24 cellular contexts compared by ENCODE assay signal in the genomic region with DNA sequence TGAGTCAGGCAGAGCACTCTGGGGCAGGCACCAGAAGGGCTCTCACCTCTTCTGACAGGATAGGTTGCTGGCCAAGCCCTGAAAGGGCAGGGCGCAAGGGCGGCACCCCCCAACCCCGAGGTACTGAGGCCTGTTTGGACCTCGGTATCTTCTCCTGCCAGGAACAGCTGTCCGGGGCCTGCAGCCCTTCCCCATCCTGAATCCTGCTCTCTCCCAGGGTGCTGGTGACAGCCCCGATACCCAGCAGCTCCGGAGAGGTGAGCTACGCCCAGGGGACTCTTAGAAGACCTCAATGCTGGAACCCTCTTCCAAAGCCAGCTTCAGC.
"Had no signal": no experiment of that assay in that cellular context is flagged by ENCODE, and none has a peak within 500 bp of the region (broad histone marks: within the 10 kb centered on the region; RNA-seq: fewer than 3 reads in every experiment).

No MANE protein-coding gene starts in this region.

- H3K4me3 ChIP-seq: lung, pancreas, psoas muscle, upper lobe of right lung had no signal

- H3K36me3 ChIP-seq: brain microvascular endothelial cell, neutrophil, pancreas, upper lobe of right lung had no signal

- H3K9me3 Mint-ChIP-seq: activated CD4-positive, alpha-beta memory T cell treated with anti-CD3 and anti-CD28 coated beads, Interleukin-2, amount 10 ng/mL, durations not matched to agents 7 days and 5 days; activated CD4-positive, alpha-beta T cell treated with anti-CD3 and anti-CD28 coated beads, Interleukin-2, amount 10 ng/mL, durations not matched to agents 24 days and 14 days; activated naive CD8-positive, alpha-beta T cell treated with anti-CD3 and anti-CD28 coated beads, Interleukin-2, amount 50 U/mL, for 24 hours; naive thymus-derived CD8-positive, alpha-beta T cell; T-cell; T-helper 2 cell treated with Interferon-gamma antibody and Interleukin-4, amounts not matched to agents 5 μg/mL and 100 μg/mL, for 36 hours had no signal

- H3K27me3 ChIP-seq: brain microvascular endothelial cell, pancreas, upper lobe of right lung had no signal

- ATAC-seq: activated CD4-positive, CD25-positive, alpha-beta regulatory T cell treated with anti-CD3 and anti-CD28 coated beads, Interleukin-2, amount 50 U/mL, for 24 hours; activated CD8-positive, alpha-beta memory T cell treated with anti-CD3 and anti-CD28 coated beads, Interleukin-2, amount 10 ng/mL, durations not matched to agents 7 days and 5 days; activated naive CD8-positive, alpha-beta T cell treated with anti-CD3 and anti-CD28 coated beads, Interleukin-2, amount 50 U/mL, for 24 hours; foreskin keratinocyte; naive thymus-derived CD8-positive, alpha-beta T cell; stimulated activated naive CD8-positive, alpha-beta T cell treated with anti-CD3 and anti-CD28 coated beads, Interleukin-15, Interleukin-2, amounts not matched to agents 100 U/mL and 50 U/mL, for 24 hours; T-cell had no signal

- H3K27ac Mint-ChIP-seq: activated CD4-positive, alpha-beta memory T cell treated with anti-CD3 and anti-CD28 coated beads, Interleukin-2, amount 10 ng/mL, durations not matched to agents 7 days and 5 days; activated CD4-positive, alpha-beta T cell treated with anti-CD3 and anti-CD28 coated beads, Interleukin-2, amount 10 ng/mL, durations not matched to agents 24 days and 14 days; activated CD8-positive, alpha-beta memory T cell treated with anti-CD3 and anti-CD28 coated beads, Interleukin-2, amount 10 ng/mL, durations not matched to agents 7 days and 5 days; activated naive CD8-positive, alpha-beta T cell treated with anti-CD3 and anti-CD28 coated beads, Interleukin-2, amount 50 U/mL, for 24 hours; naive thymus-derived CD8-positive, alpha-beta T cell; T-cell; T-helper 2 cell treated with Interferon-gamma antibody and Interleukin-4, amounts not matched to agents 5 μg/mL and 100 μg/mL, for 36 hours had no signal

- DNase-seq: activated CD4-positive, alpha-beta memory T cell treated with anti-CD3 and anti-CD28 coated beads, Interleukin-2, amount 10 ng/mL, durations not matched to agents 7 days and 5 days; activated CD4-positive, alpha-beta T cell treated with anti-CD3 and anti-CD28 coated beads, Interleukin-2, amount 10 ng/mL, durations not matched to agents 24 days and 14 days; activated CD8-positive, alpha-beta memory T cell treated with anti-CD3 and anti-CD28 coated beads, Interleukin-2, amount 10 ng/mL, durations not matched to agents 7 days and 5 days; activated gamma-delta T cell; activated naive CD4-positive, alpha-beta T cell treated with anti-CD3 and anti-CD28 coated beads, Interleukin-2, amount 50 U/mL, for 16 hours; activated naive CD8-positive, alpha-beta T cell treated with anti-CD3 and anti-CD28 coated beads, Interleukin-2, amount 50 U/mL, for 24 hours; activated T-cell treated with anti-CD3 and anti-CD28 coated beads for 4 hours; brain microvascular endothelial cell; central memory CD4-positive, alpha-beta T cell; effector memory CD4-positive, alpha-beta T cell; foreskin keratinocyte; pancreas; stimulated activated CD4-positive, alpha-beta T cell treated with anti-CD3 and anti-CD28 coated beads, Interleukin-12 subunit alpha, Interleukin-12 subunit beta, amount 100 ng/mL, for 4 hours; stimulated activated CD4-positive, alpha-beta T cell treated with anti-CD3 and anti-CD28 coated beads, Interleukin-4, amount 100 ng/mL, for 4 hours; stimulated activated naive CD8-positive, alpha-beta T cell treated with anti-CD3 and anti-CD28 coated beads, Interleukin-15, Interleukin-2, amounts not matched to agents 100 U/mL and 50 U/mL, for 24 hours; T-cell; upper lobe of right lung had no signal

- H3K36me3 Mint-ChIP-seq: activated CD8-positive, alpha-beta memory T cell treated with anti-CD3 and anti-CD28 coated beads, Interleukin-2, amount 10 ng/mL, durations not matched to agents 7 days and 5 days; naive thymus-derived CD8-positive, alpha-beta T cell; T-cell had no signal

- H3K4me1 Mint-ChIP-seq: activated CD4-positive, alpha-beta memory T cell treated with anti-CD3 and anti-CD28 coated beads, Interleukin-2, amount 10 ng/mL, durations not matched to agents 7 days and 5 days; activated CD4-positive, alpha-beta T cell treated with anti-CD3 and anti-CD28 coated beads, Interleukin-2, amount 10 ng/mL, durations not matched to agents 24 days and 14 days; activated naive CD8-positive, alpha-beta T cell treated with anti-CD3 and anti-CD28 coated beads, Interleukin-2, amount 50 U/mL, for 24 hours had no signal

- H3K27me3 Mint-ChIP-seq: activated CD4-positive, alpha-beta memory T cell treated with anti-CD3 and anti-CD28 coated beads, Interleukin-2, amount 10 ng/mL, durations not matched to agents 7 days and 5 days; activated CD4-positive, alpha-beta T cell treated with anti-CD3 and anti-CD28 coated beads, Interleukin-2, amount 10 ng/mL, durations not matched to agents 24 days and 14 days; activated naive CD8-positive, alpha-beta T cell treated with anti-CD3 and anti-CD28 coated beads, Interleukin-2, amount 50 U/mL, for 24 hours had no signal

- H3K4me1 ChIP-seq: foreskin keratinocyte, pancreas, psoas muscle, upper lobe of right lung had no signal

- H3K9me3 ChIP-seq: neutrophil, pancreas, psoas muscle, upper lobe of right lung had no signal

- H3K4me3 Mint-ChIP-seq: activated CD4-positive, alpha-beta memory T cell treated with anti-CD3 and anti-CD28 coated beads, Interleukin-2, amount 10 ng/mL, durations not matched to agents 7 days and 5 days; activated CD4-positive, alpha-beta T cell treated with anti-CD3 and anti-CD28 coated beads, Interleukin-2, amount 10 ng/mL, durations not matched to agents 24 days and 14 days; activated CD8-positive, alpha-beta memory T cell treated with anti-CD3 and anti-CD28 coated beads, Interleukin-2, amount 10 ng/mL, durations not matched to agents 7 days and 5 days; activated naive CD8-positive, alpha-beta T cell treated with anti-CD3 and anti-CD28 coated beads, Interleukin-2, amount 50 U/mL, for 24 hours; naive thymus-derived CD8-positive, alpha-beta T cell; T-cell; T-helper 2 cell treated with Interferon-gamma antibody and Interleukin-4, amounts not matched to agents 5 μg/mL and 100 μg/mL, for 36 hours had no signal

- H3K27ac ChIP-seq: brain microvascular endothelial cell, foreskin keratinocyte, neutrophil, pancreas, psoas muscle, upper lobe of right lung, VCaP had no signal
